11 cellular contexts compared by ENCODE assay signal in the genomic region with DNA sequence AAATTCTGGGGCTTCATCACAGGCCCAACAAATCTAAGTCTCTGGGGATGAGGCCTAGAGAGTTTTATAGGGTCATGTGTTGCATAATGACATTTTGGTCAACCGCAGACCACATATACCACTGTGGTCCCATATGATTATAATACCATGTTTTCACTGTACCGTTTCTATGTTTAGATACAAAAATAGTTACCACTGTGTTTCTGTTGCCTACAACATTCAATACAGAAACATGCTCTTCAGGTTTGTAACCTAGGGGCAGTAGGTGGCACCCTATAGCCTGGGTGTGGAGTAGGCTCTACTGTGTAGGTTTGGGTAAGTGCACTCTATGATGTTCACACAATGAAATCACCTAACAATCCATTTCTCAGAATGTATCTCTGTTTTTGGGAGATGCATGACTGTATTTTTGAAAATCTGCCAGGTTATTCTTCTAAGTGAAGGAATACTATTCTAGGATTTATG.
A peak's percentile ranks its signal among the peaks of the same experiment; 100 is the strongest.
DNase-seq lines count a peak whose midpoint lies in the region; ATAC-seq and TF ChIP-seq lines count a peak whose summit lies in the region.
"Had no signal": no experiment of that assay in that cellular context is flagged by ENCODE, and none has a peak within 500 bp of the region (broad histone marks: within the 10 kb centered on the region; RNA-seq: fewer than 3 reads in every experiment).

No MANE protein-coding gene starts in this region.

- H3K36me3 Mint-ChIP-seq in activated T-helper 17 cell treated with anti-CD3 and anti-CD28 coated beads, Interleukin-2, amount 50 U/mL, for 72 hours (ENCODE audit: low read depth): no peaks in the 10 kb centered on the region
- no peaks in the 10 kb centered on the region for H3K36me3 Mint-ChIP-seq in natural killer cell treated with Interleukin-12 subunit alpha and Interleukin-12 subunit beta and Interleukin-15 and Interleukin-18, amount 100 ng/mL, for 72 hours

- no peak overlapping the region for H2AK9ac ChIP-seq in IMR-90 (replicated peaks; ENCODE audit: low read depth, low read length, poor library complexity)

- no peak overlapping the region for H3K23ac ChIP-seq in IMR-90 (ENCODE audit: low read depth, low read length)

- H2BK120ac ChIP-seq in IMR-90 (ENCODE audit: low read depth, low read length): no peak overlapping the region

- H4K91ac ChIP-seq in IMR-90 (ENCODE audit: insufficient read depth, low read depth, low read length): no peak overlapping the region

- H3K4me3 ChIP-seq in IMR-90 (ENCODE audit: insufficient read depth, low read depth, low read length): no peak overlapping the region
- no peak overlapping the region for H3K4me3 ChIP-seq in smooth muscle cell

- H2AK5ac ChIP-seq in IMR-90 (ENCODE audit: low read depth, low read length): no peak overlapping the region

- H3K4me1 Mint-ChIP-seq in activated T-helper 17 cell treated with anti-CD3 and anti-CD28 coated beads, Interleukin-2, amount 50 U/mL, for 72 hours: peaks cover 4% of the 10 kb centered on the region
- peaks cover 0 to 8% of the 10 kb centered on the region in 2 donors for H3K4me1 Mint-ChIP-seq in natural killer cell treated with Interleukin-12 subunit alpha and Interleukin-12 subunit beta and Interleukin-15 and Interleukin-18, amount 100 ng/mL, for 72 hours (ENCODE audit: low read depth in 2 of 2)

- POLR2A ChIA-PET in IMR-90 (lab: Charles Lee; ENCODE audit: unreplicated experiment): no interaction called here

- ATAC-seq in IMR-90 (ENCODE audit: low read depth) (peak; percentile 32; the same call in 1 of the 2 replicates), GM18519 (IDR thresholded peaks at IDR 0.05; ENCODE audit: low FRiP score, unreplicated experiment) (no peak)
- ATAC-seq in activated T-helper 17 cell treated with anti-CD3 and anti-CD28 coated beads, Interleukin-2, amount 50 U/mL, for 72 hours (replicated peaks): peak; percentile 75
- ATAC-seq in natural killer cell treated with Interleukin-12 subunit alpha and Interleukin-12 subunit beta and Interleukin-15 and Interleukin-18, amount 100 ng/mL, for 72 hours: peak; percentile 63 to 78

- H3K27me3 ChIP-seq in IMR-90 (ENCODE audit: control insufficient read depth, insufficient read depth, low read length) (no peaks in the 10 kb centered on the region), smooth muscle cell (ENCODE audit: low read depth) (no peaks in the 10 kb centered on the region)

- H3K36me3 ChIP-seq in IMR-90 (ENCODE audit: control insufficient read depth, insufficient read depth, low read length): no peaks in the 10 kb centered on the region
- H3K36me3 ChIP-seq in smooth muscle cell (ENCODE audit: low read depth): no peaks in the 10 kb centered on the region

- no peaks in the 10 kb centered on the region for H3K9me3 Mint-ChIP-seq in activated T-helper 17 cell treated with anti-CD3 and anti-CD28 coated beads, Interleukin-2, amount 50 U/mL, for 72 hours
- no peaks in the 10 kb centered on the region for H3K9me3 Mint-ChIP-seq in natural killer cell treated with Interleukin-12 subunit alpha and Interleukin-12 subunit beta and Interleukin-15 and Interleukin-18, amount 100 ng/mL, for 72 hours

- peaks cover 5% of the 10 kb centered on the region for H3K4me1 ChIP-seq in IMR-90 (ENCODE audit: control insufficient read depth, insufficient read depth, low read length)
- peaks cover 10% of the 10 kb centered on the region for H3K4me1 ChIP-seq in smooth muscle cell (ENCODE audit: low read depth)

- H3F3A ChIP-seq in smooth muscle cell (ENCODE audit: low read depth): no peaks in the 10 kb centered on the region

- H3K4me2 ChIP-seq in IMR-90 (ENCODE audit: low read depth, low read length): no peak overlapping the region
- no peak overlapping the region for H3K4me2 ChIP-seq in smooth muscle cell

- no CpG with 5 or more reads among the region's 2 CpGs for WGBS in IMR-90 (ENCODE audit: extremely low coverage in 2 of 2, insufficient read length in 1 of 2), 2 experiments
- WGBS in smooth muscle cell (ENCODE audit: low lambda C conversion rate): 76% methylated on average over 2 of the region's 2 CpGs

- H4K5ac ChIP-seq in IMR-90 (ENCODE audit: low read depth, low read length): no peak overlapping the region

- H2BK15ac ChIP-seq in IMR-90 (ENCODE audit: low read depth, low read length): no peak overlapping the region

- TF ChIP-seq POLR2A in IMR-90 (IDR thresholded peaks at IDR 0.05; ENCODE audit: low read depth, low read length): no peak

- no peaks in the 10 kb centered on the region for H3K9me1 ChIP-seq in IMR-90 (ENCODE audit: insufficient read depth, low read length)

- no peak for TF ChIP-seq RAD21 in IMR-90 (IDR thresholded peaks at IDR 0.05; ENCODE audit: low read length)

- no TSS peak for BruUV-seq in IMR-90 (replicated peaks; lab: Mats Ljungman, UMichigan)

- H3K27ac ChIP-seq in IMR-90 (ENCODE audit: insufficient read depth, low read length): no peak overlapping the region
- H3K27ac ChIP-seq in smooth muscle cell (ENCODE audit: low read depth): no peak overlapping the region

- H2BK5ac ChIP-seq in IMR-90 (ENCODE audit: low read depth, low read length, poor library complexity, severe bottlenecking): no peak overlapping the region

- TF ChIP-seq CTCF in IMR-90 (conservative IDR thresholded peaks at IDR 0.05; ENCODE audit: low read depth, low read length): no peak
- no peak for TF ChIP-seq CTCF in smooth muscle cell (IDR thresholded peaks at IDR 0.05; ENCODE audit: borderline replicate concordance, insufficient read depth, poor library complexity, severe bottlenecking)

- dilution Hi-C loops in IMR-90 (cut with HindIII; ENCODE audit: low sequenced_read_pairs, unreplicated experiment): no loop called here

- H3K79me1 ChIP-seq in IMR-90 (ENCODE audit: low read depth in 1 of 2, low read length in 2 of 2): no peaks in the 10 kb centered on the region; a peak in 1 of 4 replicates

- CTCF ChIA-PET in IMR-90 (lab: Yijun Ruan, JAX): interaction anchor here (0.6 kb wide), 1 partner anchor 429 kb away, joined by 3 read pairs; no protein-coding TSS in a partner anchor

- H3K9me3 ChIP-seq in IMR-90 (ENCODE audit: control insufficient read depth, insufficient read depth, low read length) (no peaks in the 10 kb centered on the region), smooth muscle cell (replicated peaks; ENCODE audit: low read depth) (no peaks in the 10 kb centered on the region)

- H4K20me1 ChIP-seq in IMR-90 (ENCODE audit: insufficient read depth, low read length): no peaks in the 10 kb centered on the region
- H4K20me1 ChIP-seq in smooth muscle cell (ENCODE audit: low read depth): peaks cover 24% of the 10 kb centered on the region

- no peak overlapping the region for H3K27ac Mint-ChIP-seq in activated T-helper 17 cell treated with anti-CD3 and anti-CD28 coated beads, Interleukin-2, amount 50 U/mL, for 72 hours
- no peak overlapping the region for H3K27ac Mint-ChIP-seq in natural killer cell treated with Interleukin-12 subunit alpha and Interleukin-12 subunit beta and Interleukin-15 and Interleukin-18, amount 100 ng/mL, for 72 hours

- H3K4ac ChIP-seq in IMR-90 (ENCODE audit: low read depth, low read length): no peak overlapping the region

- intact Hi-C loops in IMR-90 (cut with micrococcal nuclease): no loop called here

- no peak overlapping the region for H2AFZ ChIP-seq in IMR-90 (replicated peaks; ENCODE audit: low read length, poor library complexity)
- no peak overlapping the region for H2AFZ ChIP-seq in smooth muscle cell (ENCODE audit: low read depth)

- no peak overlapping the region for H3K56ac ChIP-seq in IMR-90 (ENCODE audit: extremely low read depth, insufficient read depth, low read length)

- H3K27me3 Mint-ChIP-seq in activated T-helper 17 cell treated with anti-CD3 and anti-CD28 coated beads, Interleukin-2, amount 50 U/mL, for 72 hours: no peaks in the 10 kb centered on the region
- peaks cover 0 to 5% of the 10 kb centered on the region in 2 donors for H3K27me3 Mint-ChIP-seq in natural killer cell treated with Interleukin-12 subunit alpha and Interleukin-12 subunit beta and Interleukin-15 and Interleukin-18, amount 100 ng/mL, for 72 hours

- H3K4me3 Mint-ChIP-seq in activated T-helper 17 cell treated with anti-CD3 and anti-CD28 coated beads, Interleukin-2, amount 50 U/mL, for 72 hours: peak overlapping the region; percentile 64
- H3K4me3 Mint-ChIP-seq in natural killer cell treated with Interleukin-12 subunit alpha and Interleukin-12 subunit beta and Interleukin-15 and Interleukin-18, amount 100 ng/mL, for 72 hours: no peak overlapping the region

- no peak overlapping the region for H2BK20ac ChIP-seq in IMR-90 (ENCODE audit: low read depth, low read length)

- no peak overlapping the region for H3K18ac ChIP-seq in IMR-90 (ENCODE audit: low read depth, low read length)

- in situ Hi-C loops in IMR-90 (cut with MboI; ENCODE audit: low sequenced_read_pairs): no loop called here

- DNase-seq in NOMO-1 treated with DMSO at 0.1 percent for 48 hours (lab: John Stamatoyannopoulos, UW; ENCODE audit: unreplicated experiment) (peak; percentile 2), NOMO-1 treated with dmso at 0.1 percent for 144 hours (lab: John Stamatoyannopoulos, UW; ENCODE audit: unreplicated experiment) (no peak), IMR-90 (peak; percentile 26), Ammon's horn (ENCODE audit: low spot score) (no peak), smooth muscle cell (lab: John Stamatoyannopoulos, UW; ENCODE audit: unreplicated experiment) (no peak)
- no peak for DNase-seq in natural killer cell treated with Interleukin-12 subunit alpha and Interleukin-12 subunit beta and Interleukin-15 and Interleukin-18, amount 100 ng/mL, for 72 hours (ENCODE audit: low spot score)
- DNase-seq: AML-193, amygdala, right cardiac atrium had no signal

- H4K8ac ChIP-seq in IMR-90 (ENCODE audit: low read depth in 2 of 2, low read length in 2 of 2): no peak overlapping the region

- peaks cover 20% of the 10 kb centered on the region for H3K79me2 ChIP-seq in smooth muscle cell (ENCODE audit: low read depth)

- no peak overlapping the region for H3K14ac ChIP-seq in IMR-90 (replicated peaks; ENCODE audit: low read depth, low read length)

- H3K9ac ChIP-seq in IMR-90 (ENCODE audit: low read depth, low read length) (no peak overlapping the region), smooth muscle cell (ENCODE audit: low read depth) (no peak overlapping the region)

TF ChIP-seq in IMR-90, 13 proteins besides CTCF, POLR2A, EP300 and RAD21:
- no peak for TF ChIP-seq FOS (IDR thresholded peaks at IDR 0.05; ENCODE audit: low read depth, low read length)
TF ChIP-seq in IMR-90: peak in this region for 0.

Comparison
In these comparisons a context has a peak if more than half of its experiments do, and no peak if none do; other contexts are left out.
1. DNase-seq: peak in NOMO-1 treated with DMSO at 0.1 percent for 48 hours (single experiment) and IMR-90 (single experiment); none in NOMO-1 treated with dmso at 0.1 percent for 144 hours (single experiment), natural killer cell treated with Interleukin-12 subunit alpha and Interleukin-12 subunit beta and Interleukin-15 and Interleukin-18, amount 100 ng/mL, for 72 hours (single experiment), Ammon's horn (single experiment) and smooth muscle cell (single experiment).